9 cellular contexts compared by ENCODE assay signal in the genomic region with DNA sequence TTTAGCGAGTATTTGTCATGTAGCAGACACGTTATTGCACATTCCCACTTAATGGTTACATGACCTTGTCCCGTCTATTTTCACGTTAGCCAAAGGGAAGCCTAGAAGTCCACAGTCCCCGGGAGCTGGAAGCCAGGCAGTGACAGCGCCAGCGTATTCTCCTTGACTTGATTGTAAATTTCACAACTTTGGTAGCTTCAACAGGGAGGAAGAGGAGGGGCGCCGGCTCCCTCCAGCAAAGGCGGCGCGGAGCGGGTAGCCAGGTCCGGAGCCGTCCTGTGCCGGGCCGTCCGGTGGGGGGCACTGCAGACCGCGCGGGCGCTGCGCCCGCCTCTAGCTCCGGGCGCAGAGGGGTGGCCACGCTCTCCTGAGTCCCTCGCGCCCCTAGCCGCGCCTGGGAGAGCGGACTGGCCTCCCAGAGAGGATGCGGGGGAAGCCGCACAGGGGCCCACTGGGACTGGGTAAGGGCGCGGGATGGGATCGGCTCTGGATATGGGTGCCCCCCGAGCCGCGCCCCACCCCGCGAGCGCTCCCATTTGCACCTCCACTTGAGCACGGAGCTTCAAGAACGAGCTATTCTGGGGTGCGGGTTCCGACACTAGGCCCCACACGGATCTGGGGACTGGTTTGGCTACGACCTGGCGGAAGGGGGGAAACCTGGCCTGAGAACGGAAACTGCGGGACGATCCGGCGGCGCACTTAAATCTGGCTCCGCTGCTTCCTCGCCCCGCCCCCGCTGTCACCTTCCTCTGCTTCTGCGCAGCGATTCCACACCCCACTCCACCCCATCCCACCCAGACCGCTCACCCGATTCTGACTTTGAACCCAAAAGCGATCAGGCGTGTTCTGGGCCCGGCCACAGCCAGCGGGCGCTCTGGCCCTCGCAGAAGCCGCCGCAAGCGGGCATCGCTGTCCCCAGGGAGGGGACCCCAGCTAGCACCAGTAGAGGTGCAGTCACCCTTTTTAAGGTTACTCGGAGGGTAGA. TPM values are rescaled to one million over a fixed set of nuclear protein-coding genes. Genes with fewer than 3 reads are reported as not detected.
DNase-seq lines count a peak whose midpoint lies in the region; ATAC-seq, FAIRE-seq and TF ChIP-seq lines count a peak whose summit lies in the region.
"Had no signal": no experiment of that assay in that cellular context is flagged by ENCODE, and none has a peak within 500 bp of the region (broad histone marks: within the 10 kb centered on the region; RNA-seq: fewer than 3 reads in every experiment).

No MANE protein-coding gene starts in this region.

- H3K4me3 ChIP-seq in epithelial cell of esophagus (ENCODE audit: low read length) (peak overlapping the region; percentile 62), thyroid gland (replicated peaks in 1 of 3) (peak overlapping the region; percentile 23 to 60 (median 40))

- no peaks in the 10 kb centered on the region for H3K4me1 Mint-ChIP-seq in T-helper 2 cell treated with Interferon-gamma antibody and Interleukin-4, amounts not matched to agents 5 μg/mL and 100 μg/mL, for 36 hours (ENCODE audit: low read depth)
- peaks cover 4% of the 10 kb centered on the region for H3K4me1 Mint-ChIP-seq in mesothelial cell of epicardium

- TF ChIP-seq POLR2A in GM12891 (IDR thresholded peaks at IDR 0.05; ENCODE audit: low read depth, low read length) = no peak
- no peak for TF ChIP-seq POLR2A in thyroid gland (IDR thresholded peaks at IDR 0.05)

- H3K4me1 ChIP-seq in thyroid gland = peaks cover 0 to 15% of the 10 kb centered on the region in 2 donors

- ATAC-seq in HG03095 (IDR thresholded peaks at IDR 0.05; ENCODE audit: unreplicated experiment) (peak; percentile 73), GM18870 (IDR thresholded peaks at IDR 0.05; ENCODE audit: unreplicated experiment) (no peak)

- intact Hi-C loops in thyroid gland (cut with DNase I) = loop anchor here (5.0 to 10.0 kb wide), 2 partner anchors 1102 to 1299 kb away; no protein-coding TSS in a partner anchor

- no peaks in the 10 kb centered on the region for H3K9me3 ChIP-seq in thyroid gland

- TF ChIP-seq CTCF in 22Rv1 (IDR thresholded peaks at IDR 0.05) = peak; percentile 94
- TF ChIP-seq CTCF in epithelial cell of esophagus (IDR thresholded peaks at IDR 0.05; ENCODE audit: insufficient read depth, low read depth, low read length, missing control alignments) = peak; percentile 40
- peak; percentile 68 for TF ChIP-seq CTCF in mesothelial cell of epicardium (IDR thresholded peaks at IDR 0.05; ENCODE audit: unreplicated experiment)
- TF ChIP-seq CTCF in thyroid gland (IDR thresholded peaks at IDR 0.05) = peak; percentile 50 to 94 (median 76)

- H3K9me3 Mint-ChIP-seq in T-helper 2 cell treated with Interferon-gamma antibody and Interleukin-4, amounts not matched to agents 5 μg/mL and 100 μg/mL, for 36 hours = no peaks in the 10 kb centered on the region
- no peaks in the 10 kb centered on the region for H3K9me3 Mint-ChIP-seq in mesothelial cell of epicardium

- peak; percentile 58 for DNase-seq in GM12891 (ENCODE audit: insufficient read length, low spot score)
- no peak for DNase-seq in T-helper 2 cell treated with Interferon-gamma antibody and Interleukin-4, amounts not matched to agents 5 μg/mL and 100 μg/mL, for 36 hours (ENCODE audit: low spot score)
- DNase-seq in epithelial cell of esophagus (ENCODE audit: low read depth) = peak; percentile 69
- DNase-seq in mesothelial cell of epicardium (ENCODE audit: low spot score in 2 of 2, unreplicated experiment in 2 of 2) = peak; percentile 53 to 77
- peak; percentile 62 to 67 for DNase-seq in thyroid gland

- no peak for FAIRE-seq in GM12891 (lab: Jason Lieb, UNC)
- FAIRE-seq: islet of Langerhans had no signal

- H3K27ac ChIP-seq in 22Rv1 (peak overlapping the region; percentile 8; the same call in 1 of the 2 replicates), thyroid gland (no peak overlapping the region)

- no peak overlapping the region for H3K27ac Mint-ChIP-seq in T-helper 2 cell treated with Interferon-gamma antibody and Interleukin-4, amounts not matched to agents 5 μg/mL and 100 μg/mL, for 36 hours
- H3K27ac Mint-ChIP-seq in mesothelial cell of epicardium = no peak overlapping the region

- no peaks in the 10 kb centered on the region for H3K36me3 Mint-ChIP-seq in T-helper 2 cell treated with Interferon-gamma antibody and Interleukin-4, amounts not matched to agents 5 μg/mL and 100 μg/mL, for 36 hours (ENCODE audit: low read depth)
- H3K36me3 Mint-ChIP-seq in mesothelial cell of epicardium = no peaks in the 10 kb centered on the region

- H3K27me3 ChIP-seq in thyroid gland = no peaks in the 10 kb centered on the region

- 7 to 14% methylated on average over 27 to 39 of the region's 75 CpGs for WGBS in thyroid gland, 2 donors

- no peaks in the 10 kb centered on the region for H3K36me3 ChIP-seq in thyroid gland

- peaks cover 32% of the 10 kb centered on the region for H3K27me3 Mint-ChIP-seq in T-helper 2 cell treated with Interferon-gamma antibody and Interleukin-4, amounts not matched to agents 5 μg/mL and 100 μg/mL, for 36 hours (ENCODE audit: low read depth)
- peaks cover 34% of the 10 kb centered on the region for H3K27me3 Mint-ChIP-seq in mesothelial cell of epicardium (ENCODE audit: low read depth)

- peak overlapping the region; percentile 43 for H3K4me3 Mint-ChIP-seq in T-helper 2 cell treated with Interferon-gamma antibody and Interleukin-4, amounts not matched to agents 5 μg/mL and 100 μg/mL, for 36 hours
- peak overlapping the region; percentile 70 for H3K4me3 Mint-ChIP-seq in mesothelial cell of epicardium

TF ChIP-seq in GM12891, 5 proteins besides CTCF, POLR2A, EP300 and RAD21:
- no peak for TF ChIP-seq TAF1 (IDR thresholded peaks at IDR 0.05; ENCODE audit: low read depth, low read length)
- TF ChIP-seq POU2F2 (IDR thresholded peaks at IDR 0.05; ENCODE audit: low read depth, low read length) = no peak
- TF ChIP-seq SPI1 (IDR thresholded peaks at IDR 0.05; ENCODE audit: low read depth, low read length) = no peak
- no peak for TF ChIP-seq PAX5 (IDR thresholded peaks at IDR 0.05; ENCODE audit: insufficient read depth, low read length, severe bottlenecking)
TF ChIP-seq in GM12891: peak in this region for 0.

RNA-seq across cellular contexts. Expression of a gene that starts 23.8 kb away (rescaled TPM):
- 0.49 TPM for polyA plus RNA-seq in GM12891 (2012; ENCODE audit: low read depth, missing spikeins)
- total RNA-seq in mesothelial cell of epicardium (14.7 to 18.0 TPM (median 17.0 TPM) in 3 replicates), thyroid gland (10 to 100 TPM; 24.9 to 56.6 (median 30.3) TPM)

Comparison
In these comparisons a context has a peak if more than half of its experiments do, and no peak if none do; other contexts are left out.
1. CTCF ChIP-seq: peak in every context shown above with its lines; median percentile 94 in 22Rv1; 76 in thyroid gland; 68 in mesothelial cell of epicardium; 40 in epithelial cell of esophagus.